8 cellular contexts compared by ENCODE assay signal in genomic region chr18:24271381-24272331, GRCh38.
DNase-seq lines count a peak whose midpoint lies in the region; ATAC-seq, FAIRE-seq and TF ChIP-seq lines count a peak whose summit lies in the region.

No MANE protein-coding gene starts in this region.

- H3K4me3 ChIP-seq in CD4-positive, alpha-beta memory T cell (ENCODE audit: low read length in 2 of 2), result no peak overlapping the region
- H3K4me3 ChIP-seq in HAP-1 (peak overlapping the region; percentile 55), K562 (no peak overlapping the region)

- peaks cover 5% of the 10 kb centered on the region for H3K4me1 ChIP-seq in CD4-positive, alpha-beta memory T cell (ENCODE audit: insufficient read depth, low read length)
- H3K4me1 ChIP-seq in HAP-1, result peaks cover 8% of the 10 kb centered on the region
- H3K4me1 ChIP-seq in K562 (replicated peaks in 1 of 2; ENCODE audit: control insufficient read depth in 2 of 2, insufficient read depth in 2 of 2, low read length in 2 of 2), result peaks cover 0 to 7% of the 10 kb centered on the region in 2 experiments; a peak in 1 of 5 replicates

- H3K4me3 Mint-ChIP-seq in CD4-positive, alpha-beta memory T cell, result peak overlapping the region in 7 of 8 donors; percentile 56 to 85 (median 81)

- 4% methylated on average over 55 of the region's 97 CpGs for WGBS in K562 (ENCODE audit: insufficient coverage, low coverage, missing lambda C conversion rate)

- intact Hi-C loops in CD4-positive, alpha-beta memory T cell (cut with micrococcal nuclease), result no loop called here
- intact Hi-C loops in K562 (cut with micrococcal nuclease) (no loop called here), posterior vena cava (cut with DNase I) (loop anchor here in 1 of 2 donors (5.0 to 10.0 kb wide), 2 partner anchors 54 to 87 kb away; no protein-coding TSS in a partner anchor)

- POLR2A ChIA-PET in CD4-positive, alpha-beta memory T cell (lab: Charles Lee; ENCODE audit: partially characterized antibody), result no interaction called here
- POLR2A ChIA-PET in K562 (lab: Yijun Ruan, JAX), result no interaction called here

- no peaks in the 10 kb centered on the region for H3K27me3 ChIP-seq in CD4-positive, alpha-beta memory T cell (ENCODE audit: insufficient read depth, low read length)
- H3K27me3 ChIP-seq in HAP-1 (ENCODE audit: low read depth) (no peaks in the 10 kb centered on the region), K562 (ENCODE audit: control insufficient read depth in 2 of 2, insufficient read depth in 2 of 2, low read length in 2 of 2) (peaks cover 12 to 20% of the 10 kb centered on the region in 2 experiments; a peak in 4 of 5 replicates)

- H3K9me3 Mint-ChIP-seq in CD4-positive, alpha-beta memory T cell, result peaks cover 0 to 6% (median 2%) of the 10 kb centered on the region in 8 donors

- no peaks in the 10 kb centered on the region for H3K9me1 ChIP-seq in K562 (ENCODE audit: control insufficient read depth, insufficient read depth, low read length)

- TF ChIP-seq RAD21 in K562 (CRISPR knock-in tag; conservative IDR thresholded peaks at IDR 0.05 in 1 of 2, IDR thresholded peaks at IDR 0.05 in 1 of 2), result no peak

- peaks cover 32 to 34% of the 10 kb centered on the region in 2 donors for H3K27me3 Mint-ChIP-seq in CD4-positive, alpha-beta memory T cell

- no peak overlapping the region for H3K27ac ChIP-seq in CD4-positive, alpha-beta memory T cell (ENCODE audit: low read depth, low read length)
- no peak overlapping the region for H3K27ac ChIP-seq in K562 (ENCODE audit: extremely low read depth, low read depth, low read length)

- no TSS peak for BruUV-seq in K562 (replicated peaks; lab: Mats Ljungman, UMichigan)

- H2AFZ ChIP-seq in K562 (ENCODE audit: low read depth, low read length), result no peak overlapping the region

- no peak for TF ChIP-seq CTCF in K562 (IDR thresholded peaks at IDR 0.05 in 2 of 3, conservative IDR thresholded peaks at IDR 0.05 in 1 of 3; ENCODE audit: insufficient read depth in 2 of 3, low read depth in 1 of 3, low read length in 3 of 3)

- DNase-seq in CD4-positive, alpha-beta memory T cell, result no peak
- DNase-seq in HAP-1 (ENCODE audit: low spot score in 2 of 2) (peak; percentile 74 to 81), NCI-H774 (lab: John Stamatoyannopoulos, UW) (peak; percentile 65), K562 (ENCODE audit: extremely low read depth in 1 of 4, low spot score in 3 of 4) (peak in 1 of 4 experiments; percentile 9), hippocampal formation (lab: John Stamatoyannopoulos, UW) (peak; percentile 51 to 77), posterior vena cava (ENCODE audit: low spot score) (peak; percentile 93)

- no peaks in the 10 kb centered on the region for H3K36me3 ChIP-seq in CD4-positive, alpha-beta memory T cell (ENCODE audit: insufficient read depth, low read length)
- H3K36me3 ChIP-seq in HAP-1 (replicated peaks) (no peaks in the 10 kb centered on the region), K562 (ENCODE audit: control insufficient read depth, insufficient read depth, low read length) (no peaks in the 10 kb centered on the region)

- H3K9ac ChIP-seq in K562 (ENCODE audit: insufficient read depth in 1 of 2, low read depth in 2 of 2, low read length in 2 of 2), result no peak overlapping the region

- H3K27ac Mint-ChIP-seq in CD4-positive, alpha-beta memory T cell, result no peak overlapping the region

- peaks cover 0 to 3% of the 10 kb centered on the region in 2 donors for H3K36me3 Mint-ChIP-seq in CD4-positive, alpha-beta memory T cell

- no peaks in the 10 kb centered on the region for H3K79me2 ChIP-seq in K562 (ENCODE audit: control insufficient read depth, insufficient read depth, low read length)

- H4K20me1 ChIP-seq in K562 (replicated peaks; ENCODE audit: control insufficient read depth, insufficient read depth, low read length), result no peaks in the 10 kb centered on the region

- peaks cover 2 to 5% (median 4%) of the 10 kb centered on the region in 4 donors for H3K4me1 Mint-ChIP-seq in CD4-positive, alpha-beta memory T cell

- FAIRE-seq in K562 (lab: Jason Lieb, UNC), result no peak

- H3K9me3 ChIP-seq in CD4-positive, alpha-beta memory T cell (ENCODE audit: control insufficient read depth in 1 of 2, low read length in 2 of 2), result no peaks in the 10 kb centered on the region
- H3K9me3 ChIP-seq in HAP-1, result no peaks in the 10 kb centered on the region
- no peaks in the 10 kb centered on the region for H3K9me3 ChIP-seq in K562 (replicated peaks; ENCODE audit: control insufficient read depth, insufficient read depth, low read depth, low read length)

- ATAC-seq in K562 (peak; percentile 79), GM18858 (IDR thresholded peaks at IDR 0.05; ENCODE audit: unreplicated experiment) (no peak), HG03025 (IDR thresholded peaks at IDR 0.05; ENCODE audit: low FRiP score, unreplicated experiment) (no peak)

- no peak for TF ChIP-seq POLR2A in K562 (conservative IDR thresholded peaks at IDR 0.05)

- no peak overlapping the region for H3K4me2 ChIP-seq in K562 (ENCODE audit: insufficient read depth, low read length)

- CTCF ChIA-PET in CD4-positive, alpha-beta memory T cell (lab: Charles Lee; ENCODE audit: partially characterized antibody), result no interaction called here
- CTCF ChIA-PET in K562 (lab: Yijun Ruan, JAX; ENCODE audit: low intra/inter-chr PET ratio), result no interaction called here

- no peak for TF ChIP-seq EP300 in K562 (IDR thresholded peaks at IDR 0.05; ENCODE audit: low read length)

- in situ Hi-C loops in HAP-1 (cut with MboI; ENCODE audit: low sequenced_read_pairs) (no loop called here), K562 (cut with MboI) (no loop called here)

TF ChIP-seq in K562, 482 proteins besides CTCF, POLR2A, EP300 and RAD21:
- TF ChIP-seq MCM3 (IDR thresholded peaks at IDR 0.05), result no peak
- no peak for TF ChIP-seq BRCA1 (IDR thresholded peaks at IDR 0.05)
- TF ChIP-seq BRCA1 (CRISPR knock-in tag; IDR thresholded peaks at IDR 0.05), result no peak
- TF ChIP-seq SAFB (IDR thresholded peaks at IDR 0.05; ENCODE audit: borderline replicate concordance, low read depth, low read length), result no peak
- TF ChIP-seq TOE1 (IDR thresholded peaks at IDR 0.05; ENCODE audit: borderline replicate concordance), result no peak
- no peak for TF ChIP-seq TOE1 (CRISPR knock-in tag; IDR thresholded peaks at IDR 0.05; ENCODE audit: borderline replicate concordance, low read depth)
- TF ChIP-seq KAT2B (IDR thresholded peaks at IDR 0.05; ENCODE audit: low read depth, low read length), result no peak
- TF ChIP-seq SREBF2 (CRISPR knock-in tag; IDR thresholded peaks at IDR 0.05), result no peak
- no peak for TF ChIP-seq ZKSCAN1 (IDR thresholded peaks at IDR 0.05; ENCODE audit: low read depth, low read length)
- no peak for TF ChIP-seq NCOR1 (IDR thresholded peaks at IDR 0.05)
- no peak for TF ChIP-seq NR1H2 (CRISPR knock-in tag; IDR thresholded peaks at IDR 0.05)
- no peak for TF ChIP-seq RHOXF2B (CRISPR knock-in tag; conservative IDR thresholded peaks at IDR 0.05)

Comparison
In these comparisons a context has a peak if more than half of its experiments do, and no peak if none do; other contexts are left out.
1. DNase-seq: peak in HAP-1 (2 of 2), NCI-H774 (single experiment), hippocampal formation (2 of 2) and posterior vena cava (single experiment); none in CD4-positive, alpha-beta memory T cell (0 of 5).